9 cellular contexts compared by ENCODE assay signal in genomic region chr11:73236879-73237278, GRCh38. TPM values are rescaled to one million over a fixed set of nuclear protein-coding genes. Genes with fewer than 3 reads are reported as not detected.
DNase-seq lines count a peak whose midpoint lies in the region; ATAC-seq and TF ChIP-seq lines count a peak whose summit lies in the region.
"Had no signal": no experiment of that assay in that cellular context is flagged by ENCODE, and none has a peak within 500 bp of the region (broad histone marks: within the 10 kb centered on the region; RNA-seq: fewer than 3 reads in every experiment).

No MANE protein-coding gene starts in this region.

- H3K9me3 Mint-ChIP-seq in GM23338, result no peaks in the 10 kb centered on the region

- no peak overlapping the region for H3K4me3 ChIP-seq in GM23338
- H3K4me3 ChIP-seq in fibroblast of mammary gland (ENCODE audit: control insufficient read depth, low read depth, low read length), result no peak overlapping the region
- H3K4me3 ChIP-seq in parathyroid adenoma (ENCODE audit: low read depth, low read length), result no peak overlapping the region

- H3K79me2 ChIP-seq in GM23338 (replicated peaks; ENCODE audit: insufficient read depth) (no peaks in the 10 kb centered on the region), parathyroid adenoma (no peaks in the 10 kb centered on the region)

- H3K4me2 ChIP-seq in GM23338, result no peak overlapping the region
- no peak overlapping the region for H3K4me2 ChIP-seq in parathyroid adenoma (ENCODE audit: low read length)

- H3K4me1 Mint-ChIP-seq in GM23338 (peaks cover 4% of the 10 kb centered on the region; the same call in 1 of the 3 replicates), T-helper 17 cell (no peaks in the 10 kb centered on the region)

- ATAC-seq in GM23338 (peak; percentile 91), T-helper 17 cell (peak; percentile 48)

- H3K4me1 ChIP-seq in GM23338 (ENCODE audit: insufficient read depth), result no peaks in the 10 kb centered on the region
- no peaks in the 10 kb centered on the region for H3K4me1 ChIP-seq in parathyroid adenoma

- no peaks in the 10 kb centered on the region for H4K20me1 ChIP-seq in GM23338 (replicated peaks; ENCODE audit: insufficient read depth)

- no peak overlapping the region for H3K9ac ChIP-seq in parathyroid adenoma

- H3K27ac ChIP-seq in GM23338 (ENCODE audit: low read depth), result no peak overlapping the region
- H3K27ac ChIP-seq in parathyroid adenoma, result no peak overlapping the region

- H3F3A ChIP-seq in GM23338 (replicated peaks; ENCODE audit: low read depth), result no peaks in the 10 kb centered on the region

- no peaks in the 10 kb centered on the region for H3K36me3 ChIP-seq in GM23338 (ENCODE audit: insufficient read depth)
- H3K36me3 ChIP-seq in parathyroid adenoma (ENCODE audit: control insufficient read depth, insufficient read depth, low read length), result no peaks in the 10 kb centered on the region

- H3K27me3 Mint-ChIP-seq in GM23338 (ENCODE audit: insufficient read depth, low read depth, poor library complexity) (peaks cover 14% of the 10 kb centered on the region), T-helper 17 cell (peaks cover 6% of the 10 kb centered on the region)

- H3K36me3 Mint-ChIP-seq in GM23338 (ENCODE audit: low read depth) (no peaks in the 10 kb centered on the region), T-helper 17 cell (ENCODE audit: low read depth) (no peaks in the 10 kb centered on the region)

- no peaks in the 10 kb centered on the region for H3K27me3 ChIP-seq in GM23338 (ENCODE audit: insufficient read depth)
- no peaks in the 10 kb centered on the region for H3K27me3 ChIP-seq in parathyroid adenoma (ENCODE audit: control insufficient read depth, insufficient read depth, low read length)

- no peak overlapping the region for H2AFZ ChIP-seq in GM23338
- H2AFZ ChIP-seq in parathyroid adenoma, result no peak overlapping the region

- H3K27ac Mint-ChIP-seq in GM23338 (no peak overlapping the region), T-helper 17 cell (no peak overlapping the region)

- H3K9me3 ChIP-seq in T-helper 17 cell (ENCODE audit: control insufficient read depth, low read length, poor library complexity, severe bottlenecking), result no peaks in the 10 kb centered on the region
- no peaks in the 10 kb centered on the region for H3K9me3 ChIP-seq in parathyroid adenoma (ENCODE audit: control insufficient read depth, low read length)

- no peaks in the 10 kb centered on the region for H3K9me2 ChIP-seq in GM23338 (ENCODE audit: insufficient read depth)

- TF ChIP-seq CTCF in GM23338 (conservative IDR thresholded peaks at IDR 0.05; ENCODE audit: low read depth in 2 of 2) (peak; percentile 86 to 98), fibroblast of mammary gland (conservative IDR thresholded peaks at IDR 0.05; ENCODE audit: control insufficient read depth, insufficient read depth, low read depth, low read length) (peak; percentile 65), parathyroid adenoma (IDR thresholded peaks at IDR 0.05) (peak; percentile 23)

- H3K4me3 Mint-ChIP-seq in GM23338, result no peak overlapping the region
- no peak overlapping the region for H3K4me3 Mint-ChIP-seq in T-helper 17 cell

- DNase-seq in CD1c-positive myeloid dendritic cell (ENCODE audit: extremely low spot score) (peak; percentile 78), GM23338 (ENCODE audit: low spot score) (peak; percentile 86), T-helper 17 cell (no peak), fibroblast of mammary gland (ENCODE audit: low read depth) (peak; percentile 44), NCI-H2107 treated with DMSO at 0.1 percent for 48 hours (lab: John Stamatoyannopoulos, UW; ENCODE audit: unreplicated experiment) (no peak), NCI-H1694 (lab: John Stamatoyannopoulos, UW) (no peak), amniotic stem cell (lab: John Stamatoyannopoulos, UW) (no peak)

TF ChIP-seq in GM23338, 12 proteins besides CTCF, POLR2A, EP300 and RAD21 (continues in another document):
- TF ChIP-seq NANOG (IDR thresholded peaks at IDR 0.05; ENCODE audit: borderline replicate concordance) (no peak), ZNF114 (CRISPR knock-in tag; IDR thresholded peaks at IDR 0.05) (no peak), EZH2phosphoT487 (IDR thresholded peaks at IDR 0.05; ENCODE audit: unreplicated experiment) (no peak), STAT1 (IDR thresholded peaks at IDR 0.05; ENCODE audit: unreplicated experiment) (no peak), REST (IDR thresholded peaks at IDR 0.05; ENCODE audit: unreplicated experiment) (no peak), CREB1 (CRISPR knock-in tag; IDR thresholded peaks at IDR 0.05; ENCODE audit: low read depth) (no peak), POLR2AphosphoS5 (IDR thresholded peaks at IDR 0.05; ENCODE audit: low read depth) (no peak), ZNF331 (CRISPR knock-in tag; IDR thresholded peaks at IDR 0.05; ENCODE audit: low read depth) (no peak)
- TF ChIP-seq, protein P1, sequence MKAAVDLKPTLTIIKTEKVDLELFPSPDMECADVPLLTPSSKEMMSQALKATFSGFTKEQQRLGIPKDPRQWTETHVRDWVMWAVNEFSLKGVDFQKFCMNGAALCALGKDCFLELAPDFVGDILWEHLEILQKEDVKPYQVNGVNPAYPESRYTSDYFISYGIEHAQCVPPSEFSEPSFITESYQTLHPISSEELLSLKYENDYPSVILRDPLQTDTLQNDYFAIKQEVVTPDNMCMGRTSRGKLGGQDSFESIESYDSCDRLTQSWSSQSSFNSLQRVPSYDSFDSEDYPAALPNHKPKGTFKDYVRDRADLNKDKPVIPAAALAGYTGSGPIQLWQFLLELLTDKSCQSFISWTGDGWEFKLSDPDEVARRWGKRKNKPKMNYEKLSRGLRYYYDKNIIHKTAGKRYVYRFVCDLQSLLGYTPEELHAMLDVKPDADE (IDR thresholded peaks at IDR 0.05), result no peak

RNA-seq across cellular contexts. Expression of gene P2RY2, which starts 18.8 kb away (rescaled TPM):
- total RNA-seq in GM23338 (2014; rRNA removed; shearing (Covaris generic)), result 0.85 and 1.6 TPM in 2 replicates
- 0.40 and 0.63 TPM in 2 replicates for polyA plus RNA-seq in GM23338 (2016; fragmentation: Nextera tagmentation; extraction: Ambion mirVana)
- total RNA-seq in T-helper 17 cell, result under 1 TPM; 0.29 to 0.55 TPM
- total RNA-seq: temporal lobe had no signal

RNA-seq across cellular contexts. Expression of gene P2RY6, which starts 35.3 kb away (rescaled TPM):
- not detected in 2 replicates for total RNA-seq in GM23338 (2014; rRNA removed; shearing (Covaris generic))
- 0.40 TPM in 1 of 2 replicates, not detected in the other for polyA plus RNA-seq in GM23338 (2016; fragmentation: Nextera tagmentation; extraction: Ambion mirVana)
- total RNA-seq in T-helper 17 cell, result not detected

Comparison
In these comparisons a context has a peak if more than half of its experiments do, and no peak if none do; other contexts are left out.
1. DNase-seq: peak in CD1c-positive myeloid dendritic cell (single experiment), GM23338 (single experiment) and fibroblast of mammary gland (single experiment); none in T-helper 17 cell (0 of 3), NCI-H2107 treated with DMSO at 0.1 percent for 48 hours (single experiment), NCI-H1694 (single experiment) and amniotic stem cell (single experiment).
2. CTCF ChIP-seq: peak in every context shown above with its lines; median percentile 92 in GM23338; 65 in fibroblast of mammary gland; 23 in parathyroid adenoma.